ENCODE assay signal across 6 cellular contexts in the genomic region with DNA sequence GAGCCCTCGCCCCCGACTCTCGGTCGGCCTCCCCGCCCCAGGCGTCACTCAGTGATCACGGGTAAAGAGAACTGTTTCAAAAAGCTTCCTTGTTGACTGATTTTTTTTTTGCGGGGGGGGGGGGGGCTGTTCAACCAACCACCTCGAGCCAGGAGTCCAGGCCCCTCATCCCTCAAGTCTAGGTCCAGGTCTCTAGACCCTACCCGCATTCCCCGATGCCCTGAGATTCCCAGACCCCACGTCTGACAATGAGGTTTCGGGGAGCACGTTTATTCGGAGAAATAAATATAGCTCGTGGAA. TPM values are rescaled to one million over a fixed set of nuclear protein-coding genes. Genes with fewer than 3 reads are reported as not detected.
DNase-seq lines count a peak whose midpoint lies in the region; TF ChIP-seq lines count a peak whose summit lies in the region.

No MANE protein-coding gene starts in this region.

- H3K9ac ChIP-seq in fibroblast of lung (ENCODE audit: insufficient read depth, low read length): no peak overlapping the region
- peak overlapping the region; percentile 21 to 56 for H3K9ac ChIP-seq in stomach smooth muscle (ENCODE audit: low read length in 2 of 2)

- peaks cover 4% of the 10 kb centered on the region for H3K27me3 ChIP-seq in fibroblast of lung (ENCODE audit: control insufficient read depth, insufficient read depth, low read length)
- no peaks in the 10 kb centered on the region for H3K27me3 ChIP-seq in stomach smooth muscle (ENCODE audit: control insufficient read depth in 1 of 2, insufficient read depth in 2 of 2, low read length in 2 of 2)

- no peaks in the 10 kb centered on the region for H3K79me2 ChIP-seq in fibroblast of lung (ENCODE audit: control insufficient read depth, insufficient read depth, low read length)

- peak overlapping the region; percentile 66 to 80 (median 71) for H3K4me3 ChIP-seq in fibroblast of lung (replicated peaks in 1 of 4; ENCODE audit: control extremely low read depth in 1 of 4, insufficient read depth in 1 of 4, low read depth in 3 of 4, low read length in 4 of 4)
- peak overlapping the region; percentile 93 to 95 for H3K4me3 ChIP-seq in stomach smooth muscle (ENCODE audit: low read length in 2 of 2)

- H4K20me1 ChIP-seq in fibroblast of lung (ENCODE audit: control insufficient read depth, extremely low read depth, insufficient read depth, low read length): no peaks in the 10 kb centered on the region

- H3K9me3 ChIP-seq in fibroblast of lung (ENCODE audit: control insufficient read depth, insufficient read depth, low read depth, low read length) (no peaks in the 10 kb centered on the region), stomach smooth muscle (ENCODE audit: control insufficient read depth in 2 of 2, low read length in 2 of 2) (no peaks in the 10 kb centered on the region)

- DNase-seq in RKO (ENCODE audit: low spot score) (peak; percentile 40), fibroblast of lung (ENCODE audit: low read depth in 2 of 2) (no peak), NCI-H510A treated with DMSO at 0.1 percent for 48 hours (lab: John Stamatoyannopoulos, UW) (no peak), NCI-H2029 treated with DMSO at 0.1 percent for 48 hours (lab: John Stamatoyannopoulos, UW) (no peak)
- DNase-seq in activated CD4-positive, alpha-beta T cell treated with anti-CD3 and anti-CD28 coated beads, Interleukin-2, amount 50 U/mL, for 4 hours: no peak

- H3K27ac ChIP-seq in fibroblast of lung (ENCODE audit: insufficient read depth, low read length) (no peak overlapping the region), stomach smooth muscle (ENCODE audit: low read length) (no peak overlapping the region)

- H3K36me3 ChIP-seq in fibroblast of lung (ENCODE audit: control insufficient read depth, insufficient read depth, low read length): no peaks in the 10 kb centered on the region
- no peaks in the 10 kb centered on the region for H3K36me3 ChIP-seq in stomach smooth muscle (ENCODE audit: control insufficient read depth in 2 of 2, insufficient read depth in 2 of 2, low read length in 2 of 2)

- no peak overlapping the region for H2AFZ ChIP-seq in fibroblast of lung (ENCODE audit: low read length)

- TF ChIP-seq CTCF in fibroblast of lung (conservative IDR thresholded peaks at IDR 0.05 in 1 of 2, IDR thresholded peaks at IDR 0.05 in 1 of 2; ENCODE audit: low read depth in 1 of 2, low read length in 2 of 2): no peak

- H3K4me1 ChIP-seq in fibroblast of lung (ENCODE audit: control insufficient read depth, extremely low read depth, insufficient read depth, low read length) (peaks cover 4% of the 10 kb centered on the region), stomach smooth muscle (ENCODE audit: control insufficient read depth, insufficient read depth, low read length) (peaks cover 44% of the 10 kb centered on the region)

- no peak overlapping the region for H3K4me2 ChIP-seq in fibroblast of lung (ENCODE audit: extremely low read depth, insufficient read depth, low read length)

RNA-seq across cellular contexts. Expression of gene HRC, which starts 4.3 kb away (rescaled TPM):
- total RNA-seq in fibroblast of lung: under 0.01 TPM in 1 of 2 replicates, not detected in the other
- polyA plus RNA-seq in fibroblast of lung: 0.16 TPM in 1 of 2 replicates, not detected in the other
- polyA plus RNA-seq in fibroblast of lung (2012): 0.16 TPM in 1 of 2 replicates, not detected in the other
- polyA minus RNA-seq in fibroblast of lung (ENCODE audit: low replicate concordance): not detected in 2 replicates

RNA-seq across cellular contexts. Expression of gene TRPM4, which starts 6.7 kb away (rescaled TPM):
- 6.9 and 18.7 TPM in 2 replicates for total RNA-seq in fibroblast of lung
- polyA plus RNA-seq in fibroblast of lung: 6.1 and 6.7 TPM in 2 replicates
- 11.5 and 14.9 TPM in 2 replicates for polyA plus RNA-seq in fibroblast of lung (2012)
- 13.0 and 18.7 TPM in 2 replicates for polyA minus RNA-seq in fibroblast of lung (ENCODE audit: low replicate concordance)

RNA-seq across cellular contexts. Expression of gene PPFIA3, which starts 31.6 kb away (rescaled TPM):
- total RNA-seq in fibroblast of lung: 0.77 and 1.3 TPM in 2 replicates
- polyA plus RNA-seq in fibroblast of lung: 0.37 and 0.62 TPM in 2 replicates
- 1.0 and 1.1 TPM in 2 replicates for polyA plus RNA-seq in fibroblast of lung (2012)
- 0.59 and 2.8 TPM in 2 replicates for polyA minus RNA-seq in fibroblast of lung (ENCODE audit: low replicate concordance)

RNA-seq across cellular contexts. Expression of gene C19orf73, which starts 32.0 kb away (rescaled TPM):
- 0.51 and 0.83 TPM in 2 replicates for total RNA-seq in fibroblast of lung
- 0.27 and 0.30 TPM in 2 replicates for polyA plus RNA-seq in fibroblast of lung
- polyA plus RNA-seq in fibroblast of lung (2012): 0.39 and 0.64 TPM in 2 replicates
- polyA minus RNA-seq in fibroblast of lung (ENCODE audit: low replicate concordance): not detected in 2 replicates

RNA-seq across cellular contexts. Expression of gene LIN7B, which starts 36.7 kb away (rescaled TPM):
- 8.0 and 10.9 TPM in 2 replicates for total RNA-seq in fibroblast of lung
- 2.6 TPM in 2 replicates for polyA plus RNA-seq in fibroblast of lung
- 5.5 and 6.9 TPM in 2 replicates for polyA plus RNA-seq in fibroblast of lung (2012)
- 0.75 and 1.6 TPM in 2 replicates for polyA minus RNA-seq in fibroblast of lung (ENCODE audit: low replicate concordance)
